Comparison of ENCODE assay signal across 17 cellular contexts in the genomic region with DNA sequence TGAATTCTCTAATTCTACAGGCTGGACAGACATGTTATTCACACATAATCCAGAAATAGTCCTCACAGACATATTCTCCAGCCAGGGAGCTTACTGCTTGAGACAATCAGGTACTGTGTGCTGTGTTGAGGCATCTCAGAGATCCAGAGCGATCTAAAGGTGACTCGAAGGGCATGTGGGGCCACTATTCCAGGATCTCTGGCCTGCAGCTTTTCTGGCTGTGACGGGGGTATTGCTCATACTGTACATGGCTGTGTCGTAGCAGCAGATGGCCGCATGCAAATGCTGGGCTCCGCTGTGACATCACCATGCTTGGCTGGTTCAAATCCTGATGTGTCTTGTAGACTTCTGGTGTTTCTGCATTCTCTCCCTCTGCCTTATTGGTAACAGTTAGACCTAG.
"Had no signal": no experiment of that assay in that cellular context is flagged by ENCODE, and none has a peak within 500 bp of the region (broad histone marks: within the 10 kb centered on the region; RNA-seq: fewer than 3 reads in every experiment).

No MANE protein-coding gene starts in this region.

- H3K27me3 Mint-ChIP-seq: activated naive CD4-positive, alpha-beta T cell treated with anti-CD3 and anti-CD28 coated beads, Interleukin-2, amount 50 U/mL, for 24 hours had no signal

- H3K4me1 ChIP-seq: gastrocnemius medialis, pancreas, testis had no signal

- H3K36me3 ChIP-seq: gastrocnemius medialis, neutrophil, pancreas had no signal

- H3K27ac ChIP-seq: epithelial cell of prostate, gastrocnemius medialis, heart left ventricle, neutrophil, pancreas, sigmoid colon, testis, VCaP had no signal

- H3K9me3 ChIP-seq: gastrocnemius medialis, heart left ventricle, mucosa of descending colon, neutrophil, pancreas, sigmoid colon, testis had no signal

- H3K27ac Mint-ChIP-seq: activated naive CD4-positive, alpha-beta T cell treated with anti-CD3 and anti-CD28 coated beads, Interleukin-2, amount 50 U/mL, for 24 hours; activated T-cell treated with anti-CD3 and anti-CD28 coated beads, Interleukin-2, amount 50 U/mL, for 72 hours; immature natural killer cell; memory B cell; stimulated activated memory B cell treated with anti-CD40 and anti-IgM and Interleukin-4, amounts not matched to agents 10 μg/mL and 1 μg/mL and 100 μg/mL, for 72 hours; type B pancreatic cell had no signal

- H3K9me3 Mint-ChIP-seq: activated naive CD4-positive, alpha-beta T cell treated with anti-CD3 and anti-CD28 coated beads, Interleukin-2, amount 50 U/mL, for 24 hours; activated T-cell treated with anti-CD3 and anti-CD28 coated beads, Interleukin-2, amount 50 U/mL, for 72 hours; immature natural killer cell; memory B cell; stimulated activated memory B cell treated with anti-CD40 and anti-IgM and Interleukin-4, amounts not matched to agents 10 μg/mL and 1 μg/mL and 100 μg/mL, for 72 hours; type B pancreatic cell had no signal

- H3K4me3 ChIP-seq: gastrocnemius medialis, heart left ventricle, mucosa of descending colon, pancreas, sigmoid colon, testis had no signal

- H3K36me3 Mint-ChIP-seq: immature natural killer cell; memory B cell; stimulated activated memory B cell treated with anti-CD40 and anti-IgM and Interleukin-4, amounts not matched to agents 10 μg/mL and 1 μg/mL and 100 μg/mL, for 72 hours; type B pancreatic cell had no signal

- H3K4me3 Mint-ChIP-seq: activated naive CD4-positive, alpha-beta T cell treated with anti-CD3 and anti-CD28 coated beads, Interleukin-2, amount 50 U/mL, for 24 hours; activated T-cell treated with anti-CD3 and anti-CD28 coated beads, Interleukin-2, amount 50 U/mL, for 72 hours; immature natural killer cell; memory B cell; naive thymus-derived CD4-positive, alpha-beta T cell; stimulated activated memory B cell treated with anti-CD40 and anti-IgM and Interleukin-4, amounts not matched to agents 10 μg/mL and 1 μg/mL and 100 μg/mL, for 72 hours; type B pancreatic cell had no signal

- H3K27me3 ChIP-seq: gastrocnemius medialis, heart left ventricle, neutrophil, sigmoid colon, testis had no signal

- DNase-seq: activated gamma-delta T cell had no signal

- H3K4me1 Mint-ChIP-seq: immature natural killer cell, memory B cell had no signal
